Comparison of ENCODE assay signal across 14 cellular contexts in the genomic region with DNA sequence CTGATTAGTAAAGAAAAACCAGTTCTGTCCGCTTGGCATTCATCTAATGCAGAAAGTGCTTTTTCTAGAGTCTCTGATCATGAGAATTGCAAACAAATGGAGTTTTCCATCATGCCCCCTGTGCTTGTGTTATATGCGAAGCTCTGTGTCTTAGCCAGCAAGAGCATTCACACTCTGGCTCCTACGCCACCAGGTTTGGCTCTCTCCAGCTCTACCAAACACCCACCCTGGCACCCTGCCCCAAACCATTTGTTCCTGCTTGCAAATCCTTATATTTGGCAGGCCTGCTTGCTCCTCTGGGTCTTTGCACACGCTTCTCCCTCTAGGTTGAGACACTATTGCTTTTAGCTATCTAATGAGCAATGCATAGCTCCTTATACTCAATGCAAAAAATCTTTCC.
DNase-seq lines count a peak whose midpoint lies in the region; TF ChIP-seq lines count a peak whose summit lies in the region.
"Had no signal": no experiment of that assay in that cellular context is flagged by ENCODE, and none has a peak within 500 bp of the region (broad histone marks: within the 10 kb centered on the region; RNA-seq: fewer than 3 reads in every experiment).

No MANE protein-coding gene starts in this region.

- CTCF ChIA-PET in activated CD4-positive, alpha-beta T cell treated with anti-CD3 and anti-CD28 coated beads, Interleukin-2, amount 10 ng/mL, durations not matched to agents 7 days and 5 days (lab: Charles Lee) = no interaction called here

- H3K27ac Mint-ChIP-seq in brain = peak overlapping the region in 3 of 5 experiments; percentile 9 to 85 (median 75)
- H3K27ac Mint-ChIP-seq in activated CD4-positive, alpha-beta T cell treated with anti-CD3 and anti-CD28 coated beads, Interleukin-2, amount 10 ng/mL, durations not matched to agents 7 days and 5 days = no peak overlapping the region
- H3K27ac Mint-ChIP-seq: B cell; CD4-positive, CD25-positive, alpha-beta regulatory T cell had no signal

- DNase-seq in NCI-H446 (lab: John Stamatoyannopoulos, UW) (peak; percentile 89 to 96), inferior parietal cortex (ENCODE audit: extremely low spot score) (peak; percentile 71), substantia nigra (lab: John Stamatoyannopoulos, UW) (peak in 31 of 49 donors; percentile 3 to 79 (median 19)), NCI-H526 (lab: John Stamatoyannopoulos, UW) (no peak), NCI-H510A (lab: John Stamatoyannopoulos, UW) (no peak)
- DNase-seq in activated CD4-positive, alpha-beta T cell treated with anti-CD3 and anti-CD28 coated beads, Interleukin-2, amount 10 ng/mL, durations not matched to agents 7 days and 5 days = no peak
- DNase-seq: Calu3; CD4-positive, CD25-positive, alpha-beta regulatory T cell; GM23248; NCI-H187 treated with DMSO at 0.1 percent for 48 hours; NCI-H82; SHP77 had no signal

- no peaks in the 10 kb centered on the region for H3K27me3 Mint-ChIP-seq in brain
- H3K27me3 Mint-ChIP-seq in activated CD4-positive, alpha-beta T cell treated with anti-CD3 and anti-CD28 coated beads, Interleukin-2, amount 10 ng/mL, durations not matched to agents 7 days and 5 days = no peaks in the 10 kb centered on the region
- H3K27me3 Mint-ChIP-seq: CD4-positive, CD25-positive, alpha-beta regulatory T cell had no signal

- H3K4me3 Mint-ChIP-seq in brain = no peak overlapping the region
- no peak overlapping the region for H3K4me3 Mint-ChIP-seq in activated CD4-positive, alpha-beta T cell treated with anti-CD3 and anti-CD28 coated beads, Interleukin-2, amount 10 ng/mL, durations not matched to agents 7 days and 5 days
- H3K4me3 Mint-ChIP-seq: B cell; CD4-positive, CD25-positive, alpha-beta regulatory T cell had no signal

- no peaks in the 10 kb centered on the region for H3K9me3 Mint-ChIP-seq in brain
- H3K9me3 Mint-ChIP-seq in activated CD4-positive, alpha-beta T cell treated with anti-CD3 and anti-CD28 coated beads, Interleukin-2, amount 10 ng/mL, durations not matched to agents 7 days and 5 days = no peaks in the 10 kb centered on the region

- no peak overlapping the region for H3K27ac ChIP-seq in substantia nigra (ENCODE audit: low read depth, low read length, poor library complexity, severe bottlenecking)
- H3K27ac ChIP-seq: GM23248 had no signal

- POLR2A ChIA-PET in activated CD4-positive, alpha-beta T cell treated with anti-CD3 and anti-CD28 coated beads, Interleukin-2, amount 10 ng/mL, durations not matched to agents 7 days and 5 days (lab: Charles Lee) = no interaction called here

- peaks cover 21% of the 10 kb centered on the region for H3K4me1 Mint-ChIP-seq in brain
- no peaks in the 10 kb centered on the region for H3K4me1 Mint-ChIP-seq in activated CD4-positive, alpha-beta T cell treated with anti-CD3 and anti-CD28 coated beads, Interleukin-2, amount 10 ng/mL, durations not matched to agents 7 days and 5 days
- H3K4me1 Mint-ChIP-seq: CD4-positive, CD25-positive, alpha-beta regulatory T cell had no signal

- H3K36me3 Mint-ChIP-seq in brain = no peaks in the 10 kb centered on the region
- H3K36me3 Mint-ChIP-seq in activated CD4-positive, alpha-beta T cell treated with anti-CD3 and anti-CD28 coated beads, Interleukin-2, amount 10 ng/mL, durations not matched to agents 7 days and 5 days (ENCODE audit: low read depth) = no peaks in the 10 kb centered on the region
- H3K36me3 Mint-ChIP-seq: CD4-positive, CD25-positive, alpha-beta regulatory T cell had no signal

- TF ChIP-seq CTCF in brain (conservative IDR thresholded peaks at IDR 0.05) = no peak

Comparison
In these comparisons a context has a peak if more than half of its experiments do, and no peak if none do; other contexts are left out.
1. DNase-seq: peak in NCI-H446 (2 of 2), inferior parietal cortex (single experiment) and substantia nigra (31 of 49); none in activated CD4-positive, alpha-beta T cell treated with anti-CD3 and anti-CD28 coated beads, Interleukin-2, amount 10 ng/mL, durations not matched to agents 7 days and 5 days (single experiment), NCI-H526 (0 of 2) and NCI-H510A (single experiment).